15 cellular contexts compared by ENCODE assay signal in genomic region chr19:48470856-48471255, GRCh38. TPM values are rescaled to one million over a fixed set of nuclear protein-coding genes. Genes with fewer than 3 reads are reported as not detected.
DNase-seq lines count a peak whose midpoint lies in the region; ATAC-seq, FAIRE-seq and TF ChIP-seq lines count a peak whose summit lies in the region.
"Had no signal": no experiment of that assay in that cellular context is flagged by ENCODE, and none has a peak within 500 bp of the region (broad histone marks: within the 10 kb centered on the region; RNA-seq: fewer than 3 reads in every experiment).

No MANE protein-coding gene starts in this region.

- no peaks in the 10 kb centered on the region for H3K9me3 ChIP-seq in trophoblast cell (ENCODE audit: insufficient read depth, low read depth, low read length)
- no peaks in the 10 kb centered on the region for H3K9me3 ChIP-seq in tibial nerve
- H3K9me3 ChIP-seq: ovary had no signal

- peak overlapping the region; percentile 48 for H3K4me3 Mint-ChIP-seq in activated CD8-positive, alpha-beta memory T cell treated with anti-CD3 and anti-CD28 coated beads, Interleukin-2, amount 10 ng/mL, durations not matched to agents 7 days and 5 days
- H3K4me3 Mint-ChIP-seq in endothelial cell (ENCODE audit: unreplicated experiment) = peak overlapping the region; percentile 94

- WGBS in trophoblast cell (ENCODE audit: extremely low coverage, insufficient coverage, insufficient read length) = no CpG with 5 or more reads among the region's 10 CpGs
- 90 to 92% methylated on average over 9 to 10 of the region's 10 CpGs for WGBS in tibial nerve, 2 donors

- H4K12ac ChIP-seq in trophoblast cell (ENCODE audit: low read depth, low read length) = no peak overlapping the region

- no peak overlapping the region for H3K4me3 ChIP-seq in trophoblast cell (ENCODE audit: low read depth, low read length)
- H3K4me3 ChIP-seq in tibial nerve = no peak overlapping the region

- H3K27ac ChIP-seq in RWPE1 = peak overlapping the region; percentile 98
- H3K27ac ChIP-seq in trophoblast cell (ENCODE audit: low read depth, low read length) = no peak overlapping the region
- no peak overlapping the region for H3K27ac ChIP-seq in tibial nerve

- no peak overlapping the region for H3K4me2 ChIP-seq in trophoblast cell (ENCODE audit: low read length)

- FAIRE-seq in D721Med (lab: Jason Lieb, UNC) = no peak

- no peak for TF ChIP-seq POLR2A in tibial nerve (IDR thresholded peaks at IDR 0.05)

- POLR2A ChIA-PET in RWPE1 (lab: Yijun Ruan, JAX; ENCODE audit: low non-redundant PET) = no interaction called here

- peaks cover 21% of the 10 kb centered on the region for H3K4me1 Mint-ChIP-seq in activated CD8-positive, alpha-beta memory T cell treated with anti-CD3 and anti-CD28 coated beads, Interleukin-2, amount 10 ng/mL, durations not matched to agents 7 days and 5 days
- peaks cover 20% of the 10 kb centered on the region for H3K4me1 Mint-ChIP-seq in endothelial cell (ENCODE audit: unreplicated experiment)

- H3K79me1 ChIP-seq in trophoblast cell (ENCODE audit: low read length) = peaks cover 9% of the 10 kb centered on the region

- H3K36me3 ChIP-seq in trophoblast cell (ENCODE audit: control insufficient read depth in 1 of 2, insufficient read depth in 2 of 2, low read length in 2 of 2) = peaks cover 57 to 58% of the 10 kb centered on the region in 2 experiments
- H3K36me3 ChIP-seq in tibial nerve = peaks cover 5 to 57% (median 39%) of the 10 kb centered on the region in 3 donors
- H3K36me3 ChIP-seq: ovary had no signal

- CTCF ChIA-PET in activated CD8-positive, alpha-beta memory T cell treated with anti-CD3 and anti-CD28 coated beads, Interleukin-2, amount 10 ng/mL, durations not matched to agents 7 days and 5 days (lab: Charles Lee) = interaction anchor here (1.1 kb wide), 1 partner anchor 10 kb away, joined by 3 read pairs; no protein-coding TSS in a partner anchor
- CTCF ChIA-PET in RWPE1 (lab: Yijun Ruan, JAX) = interaction anchor here (0.7 to 1.2 kb wide), 2 partner anchors 19 to 107 kb away, joined by 3 to 4 read pairs; partner anchors contain the start of gene SYNGR4

- H3K27me3 Mint-ChIP-seq in activated CD8-positive, alpha-beta memory T cell treated with anti-CD3 and anti-CD28 coated beads, Interleukin-2, amount 10 ng/mL, durations not matched to agents 7 days and 5 days = no peaks in the 10 kb centered on the region
- peaks cover 46% of the 10 kb centered on the region for H3K27me3 Mint-ChIP-seq in endothelial cell (ENCODE audit: unreplicated experiment)

- no peak overlapping the region for H3K23ac ChIP-seq in trophoblast cell (ENCODE audit: low read length)

- no peak overlapping the region for H3K18ac ChIP-seq in trophoblast cell (ENCODE audit: low read length)

- no peak for DNase-seq in activated CD8-positive, alpha-beta memory T cell treated with anti-CD3 and anti-CD28 coated beads, Interleukin-2, amount 10 ng/mL, durations not matched to agents 7 days and 5 days
- no peak for DNase-seq in activated CD8-positive, alpha-beta memory T cell treated with anti-CD3 and anti-CD28 coated beads for 24 hours
- DNase-seq in RWPE1 (ENCODE audit: low spot score) = no peak
- DNase-seq in endothelial cell (ENCODE audit: low spot score) = no peak
- peak; percentile 21 to 57 for DNase-seq in trophoblast cell
- no peak for DNase-seq in tibial nerve (ENCODE audit: low spot score in 2 of 2)
- DNase-seq in D721Med (ENCODE audit: insufficient read length, low spot score) = no peak
- DNase-seq: activated CD8-positive, alpha-beta memory T cell treated with anti-CD3 and anti-CD28 coated beads, Interleukin-2, amount 50 U/mL, for 48 hours; GF-D8; NCI-H2081; stimulated activated CD4-positive, alpha-beta T cell treated with anti-CD3 and anti-CD28 coated beads, Interleukin-4, amount 100 ng/mL, for 24 hours; substantia nigra had no signal

- peak overlapping the region; percentile 71 for H3K4ac ChIP-seq in trophoblast cell (ENCODE audit: low read depth, low read length)

- H3K27me3 ChIP-seq in trophoblast cell (ENCODE audit: insufficient read depth, low read length) (no peaks in the 10 kb centered on the region), tibial nerve (no peaks in the 10 kb centered on the region)
- H3K27me3 ChIP-seq: ovary had no signal

- TF ChIP-seq EP300 in tibial nerve (IDR thresholded peaks at IDR 0.05) = no peak

- peak overlapping the region; percentile 2 for H3K27ac Mint-ChIP-seq in activated CD8-positive, alpha-beta memory T cell treated with anti-CD3 and anti-CD28 coated beads, Interleukin-2, amount 10 ng/mL, durations not matched to agents 7 days and 5 days
- peak overlapping the region; percentile 86 for H3K27ac Mint-ChIP-seq in endothelial cell (ENCODE audit: unreplicated experiment)

- H2BK5ac ChIP-seq in trophoblast cell (ENCODE audit: low read depth, low read length, poor library complexity) = no peak overlapping the region

- no peak overlapping the region for H2AK5ac ChIP-seq in trophoblast cell (ENCODE audit: low read length)

- H3K9ac ChIP-seq in trophoblast cell (ENCODE audit: low read length) = no peak overlapping the region

- H4K8ac ChIP-seq in trophoblast cell (ENCODE audit: low read depth, low read length) = no peak overlapping the region

- no peak overlapping the region for H3K14ac ChIP-seq in trophoblast cell (ENCODE audit: low read length)

- H3K4me1 ChIP-seq in trophoblast cell (ENCODE audit: control insufficient read depth in 1 of 2, insufficient read depth in 2 of 2, low read length in 2 of 2) (peaks cover 7 to 19% of the 10 kb centered on the region in 2 experiments), tibial nerve (peaks cover 0 to 35% (median 9%) of the 10 kb centered on the region in 4 donors)

- no peak overlapping the region for H2BK12ac ChIP-seq in trophoblast cell (ENCODE audit: low read length)

- no peaks in the 10 kb centered on the region for H3K9me3 Mint-ChIP-seq in activated CD8-positive, alpha-beta memory T cell treated with anti-CD3 and anti-CD28 coated beads, Interleukin-2, amount 10 ng/mL, durations not matched to agents 7 days and 5 days (ENCODE audit: low read depth)
- no peaks in the 10 kb centered on the region for H3K9me3 Mint-ChIP-seq in endothelial cell (ENCODE audit: unreplicated experiment)

- peaks cover 12% of the 10 kb centered on the region for H3K79me2 ChIP-seq in trophoblast cell (ENCODE audit: control insufficient read depth, insufficient read depth, low read length, poor library complexity)

- H2BK120ac ChIP-seq in trophoblast cell (ENCODE audit: insufficient read depth, low read length, poor library complexity) = no peak overlapping the region

- no peak overlapping the region for H2AFZ ChIP-seq in trophoblast cell (ENCODE audit: insufficient read depth, low read length, poor library complexity)

- no peak for ATAC-seq in activated CD8-positive, alpha-beta memory T cell treated with anti-CD3 and anti-CD28 coated beads, Interleukin-2, amount 10 ng/mL, durations not matched to agents 7 days and 5 days
- ATAC-seq in HG02763 (IDR thresholded peaks at IDR 0.05; ENCODE audit: unreplicated experiment) = no peak

- H4K91ac ChIP-seq in trophoblast cell (ENCODE audit: low read depth, low read length) = no peak overlapping the region

- peaks cover 12% of the 10 kb centered on the region for H3K36me3 Mint-ChIP-seq in activated CD8-positive, alpha-beta memory T cell treated with anti-CD3 and anti-CD28 coated beads, Interleukin-2, amount 10 ng/mL, durations not matched to agents 7 days and 5 days
- H3K36me3 Mint-ChIP-seq in endothelial cell (ENCODE audit: low read depth, unreplicated experiment) = peaks cover 44% of the 10 kb centered on the region

- no peak for TF ChIP-seq CTCF in RWPE1 (conservative IDR thresholded peaks at IDR 0.05; ENCODE audit: low read depth)
- TF ChIP-seq CTCF in endothelial cell (IDR thresholded peaks at IDR 0.05; ENCODE audit: unreplicated experiment) = no peak
- TF ChIP-seq CTCF in tibial nerve (IDR thresholded peaks at IDR 0.05) = no peak
- TF ChIP-seq CTCF in D721Med (IDR thresholded peaks at IDR 0.05; ENCODE audit: insufficient read depth, missing control alignments) = no peak

RNA-seq across cellular contexts. Expression of gene CYTH2, which starts 1.7 kb away (rescaled TPM):
- 10 to 100 TPM; 42.5 to 47.8 TPM for total RNA-seq in activated CD8-positive, alpha-beta memory T cell treated with anti-CD3 and anti-CD28 coated beads, Interleukin-2, amount 10 ng/mL, durations not matched to agents 7 days and 5 days
- total RNA-seq in endothelial cell (ENCODE audit: unreplicated experiment) = 165 TPM
- polyA plus RNA-seq in trophoblast cell (2013) = 63.7 and 67.0 TPM in 2 replicates
- total RNA-seq in tibial nerve = 100 to 1,000 TPM in 1 of 4 donors, 10 to 100 TPM in 3; 56.7 to 114 (median 65.1) TPM

RNA-seq across cellular contexts. Expression of gene KCNJ14, which starts 15.5 kb away (rescaled TPM):
- 1 to 10 TPM in 1 of 2 experiments, under 1 TPM in 1; 0.85 to 1.5 TPM for total RNA-seq in activated CD8-positive, alpha-beta memory T cell treated with anti-CD3 and anti-CD28 coated beads, Interleukin-2, amount 10 ng/mL, durations not matched to agents 7 days and 5 days
- total RNA-seq in endothelial cell (ENCODE audit: unreplicated experiment) = 0.95 TPM
- 0.49 and 0.57 TPM in 2 replicates for polyA plus RNA-seq in trophoblast cell (2013)
- total RNA-seq in tibial nerve = 1 to 10 TPM in 2 of 4 donors, under 1 TPM in 2; 0.44 to 4.1 (median 1.5) TPM

RNA-seq across cellular contexts. Expression of gene GRWD1, which starts 25.1 kb away (rescaled TPM):
- total RNA-seq in activated CD8-positive, alpha-beta memory T cell treated with anti-CD3 and anti-CD28 coated beads, Interleukin-2, amount 10 ng/mL, durations not matched to agents 7 days and 5 days = 10 to 100 TPM; 37.9 to 58.7 TPM
- total RNA-seq in endothelial cell (ENCODE audit: unreplicated experiment) (38.4 TPM), tibial nerve (10 to 100 TPM; 15.1 to 33.1 (median 29.7) TPM)
- polyA plus RNA-seq in trophoblast cell (2013) = 13.3 and 13.5 TPM in 2 replicates

RNA-seq across cellular contexts. Expression of gene LMTK3, which starts 40.8 kb away (rescaled TPM):
- 1 to 10 TPM; 3.5 to 5.3 TPM for total RNA-seq in activated CD8-positive, alpha-beta memory T cell treated with anti-CD3 and anti-CD28 coated beads, Interleukin-2, amount 10 ng/mL, durations not matched to agents 7 days and 5 days
- total RNA-seq in endothelial cell (ENCODE audit: unreplicated experiment) (3.0 TPM), tibial nerve (1 to 10 TPM in 1 of 4 donors, under 1 TPM in 2, not detected in 1; under 0.01 to 1.8 (median 0.59) TPM)
- 14.4 and 14.6 TPM in 2 replicates for polyA plus RNA-seq in trophoblast cell (2013)
- total RNA-seq: H4 had no signal

Comparison
In these comparisons a context has a peak if more than half of its experiments do, and no peak if none do; other contexts are left out.
1. DNase-seq: peak in trophoblast cell (2 of 2); none in activated CD8-positive, alpha-beta memory T cell treated with anti-CD3 and anti-CD28 coated beads, Interleukin-2, amount 10 ng/mL, durations not matched to agents 7 days and 5 days (single experiment), activated CD8-positive, alpha-beta memory T cell treated with anti-CD3 and anti-CD28 coated beads for 24 hours (single experiment), RWPE1 (single experiment), endothelial cell (single experiment), tibial nerve (0 of 2) and D721Med (single experiment).